In the genomic region with DNA sequence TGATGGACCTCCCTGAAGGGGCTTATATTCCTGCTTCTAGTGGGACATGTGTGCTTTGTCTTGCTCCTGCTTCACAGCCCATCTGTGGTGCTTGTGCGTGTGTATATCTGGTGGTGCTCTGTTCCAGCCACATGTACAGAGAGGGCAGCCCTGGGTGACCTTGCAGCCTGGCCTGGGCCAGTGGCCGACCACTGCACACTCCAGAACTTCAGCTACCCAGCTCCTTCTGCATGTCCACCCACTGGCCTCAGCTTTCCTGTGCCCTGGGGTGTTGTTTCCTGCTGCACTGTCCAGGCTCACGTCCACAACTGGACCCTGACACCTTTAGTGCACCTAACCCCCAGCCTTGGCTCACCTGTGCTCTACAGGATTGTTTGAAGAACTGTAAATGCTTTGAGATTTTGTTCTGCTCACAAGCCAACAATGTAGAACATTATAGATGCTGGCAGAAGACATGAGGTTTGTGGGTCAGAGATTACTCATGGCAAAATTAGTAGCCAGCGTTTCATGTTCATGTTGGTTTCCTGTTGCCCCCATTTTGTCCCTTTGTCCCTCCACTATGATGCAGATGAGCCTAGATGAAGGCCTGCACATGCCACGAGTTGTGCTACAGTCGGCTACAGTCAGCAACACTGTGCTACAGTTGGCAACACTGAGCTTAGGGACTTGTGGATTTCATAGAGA, we compare ENCODE assay signal across 28 cellular contexts. TPM values are rescaled to one million over a fixed set of nuclear protein-coding genes. Genes with fewer than 3 reads are reported as not detected.
"Had no signal": no experiment of that assay in that cellular context is flagged by ENCODE, and none has a peak within 500 bp of the region (broad histone marks: within the 10 kb centered on the region; RNA-seq: fewer than 3 reads in every experiment).

No MANE protein-coding gene starts in this region.

- DNase-seq: activated CD4-positive, alpha-beta T cell treated with anti-CD3 and anti-CD28 coated beads, Interleukin-2, amount 10 ng/mL, durations not matched to agents 7 days and 5 days; activated CD8-positive, alpha-beta memory T cell treated with anti-CD3 and anti-CD28 coated beads, Interleukin-2, amount 10 ng/mL, durations not matched to agents 7 days and 5 days; activated CD8-positive, alpha-beta T cell treated with anti-CD3 and anti-CD28 coated beads for 36 hours; activated gamma-delta T cell; activated T-cell treated with anti-CD3 and anti-CD28 coated beads for 4 hours; anterior cingulate cortex; body of pancreas; cortex of kidney; foreskin melanocyte; left cardiac atrium; midbrain; right cardiac atrium; stimulated activated CD4-positive, alpha-beta T cell treated with anti-CD3 and anti-CD28 coated beads, Interleukin-1b, Interleukin-23, amount 100 ng/mL, for 48 hours; stimulated activated naive CD8-positive, alpha-beta T cell treated with anti-CD3 and anti-CD28 coated beads, Interleukin-15, amount 100 ng/mL, for 72 hours had no signal

- H3K4me2 ChIP-seq: hepatocyte had no signal

- H2AFZ ChIP-seq: hepatocyte, parathyroid adenoma had no signal

- H3K4me1 ChIP-seq: body of pancreas, parathyroid adenoma had no signal

- H3K4me3 ChIP-seq: body of pancreas, cardiac muscle cell, hepatocyte, skin epidermis, suprapubic skin, tibial nerve had no signal

- H3K9me3 ChIP-seq: neutrophil, suprapubic skin had no signal

- H3K36me3 ChIP-seq: cardiac muscle cell, neutrophil, suprapubic skin, tibial nerve had no signal

- H3K9me3 Mint-ChIP-seq: activated CD4-positive, alpha-beta T cell treated with anti-CD3 and anti-CD28 coated beads, Interleukin-2, amount 10 ng/mL, durations not matched to agents 7 days and 5 days; activated naive CD4-positive, alpha-beta T cell treated with anti-CD3 and anti-CD28 coated beads, Interleukin-2, amount 50 U/mL, for 24 hours; natural killer cell treated with Interleukin-12 subunit alpha and Interleukin-12 subunit beta and Interleukin-15 and Interleukin-18, amount 100 ng/mL, for 72 hours had no signal

- H3K4me3 Mint-ChIP-seq: activated CD4-positive, alpha-beta T cell treated with anti-CD3 and anti-CD28 coated beads, Interleukin-2, amount 10 ng/mL, durations not matched to agents 7 days and 5 days; activated CD8-positive, alpha-beta memory T cell treated with anti-CD3 and anti-CD28 coated beads, Interleukin-2, amount 10 ng/mL, durations not matched to agents 7 days and 5 days; activated CD8-positive, alpha-beta T cell treated with anti-CD3 and anti-CD28 coated beads for 36 hours; activated naive CD4-positive, alpha-beta T cell treated with anti-CD3 and anti-CD28 coated beads, Interleukin-2, amount 50 U/mL, for 24 hours; natural killer cell treated with Interleukin-12 subunit alpha and Interleukin-12 subunit beta and Interleukin-15 and Interleukin-18, amount 100 ng/mL, for 72 hours; stimulated activated naive CD8-positive, alpha-beta T cell treated with anti-CD3 and anti-CD28 coated beads, Interleukin-15, amount 100 ng/mL, for 72 hours had no signal

- H3K9ac ChIP-seq: parathyroid adenoma had no signal

- H3K27me3 ChIP-seq: body of pancreas, cardiac muscle cell, hepatocyte, neutrophil, suprapubic skin, tibial nerve had no signal

- H3K79me2 ChIP-seq: hepatocyte, parathyroid adenoma had no signal

- H3K27me3 Mint-ChIP-seq: activated CD8-positive, alpha-beta T cell treated with anti-CD3 and anti-CD28 coated beads for 36 hours; activated naive CD4-positive, alpha-beta T cell treated with anti-CD3 and anti-CD28 coated beads, Interleukin-2, amount 50 U/mL, for 24 hours; natural killer cell treated with Interleukin-12 subunit alpha and Interleukin-12 subunit beta and Interleukin-15 and Interleukin-18, amount 100 ng/mL, for 72 hours; stimulated activated naive CD8-positive, alpha-beta T cell treated with anti-CD3 and anti-CD28 coated beads, Interleukin-15, amount 100 ng/mL, for 72 hours had no signal

- H3K36me3 Mint-ChIP-seq: natural killer cell treated with Interleukin-12 subunit alpha and Interleukin-12 subunit beta and Interleukin-15 and Interleukin-18, amount 100 ng/mL, for 72 hours had no signal

- H3K27ac Mint-ChIP-seq: activated CD4-positive, alpha-beta T cell treated with anti-CD3 and anti-CD28 coated beads, Interleukin-2, amount 10 ng/mL, durations not matched to agents 7 days and 5 days; activated CD8-positive, alpha-beta memory T cell treated with anti-CD3 and anti-CD28 coated beads, Interleukin-2, amount 10 ng/mL, durations not matched to agents 7 days and 5 days; activated CD8-positive, alpha-beta T cell treated with anti-CD3 and anti-CD28 coated beads for 36 hours; activated naive CD4-positive, alpha-beta T cell treated with anti-CD3 and anti-CD28 coated beads, Interleukin-2, amount 50 U/mL, for 24 hours; stimulated activated naive CD8-positive, alpha-beta T cell treated with anti-CD3 and anti-CD28 coated beads, Interleukin-15, amount 100 ng/mL, for 72 hours had no signal

- ATAC-seq: activated CD4-positive, CD25-positive, alpha-beta regulatory T cell treated with anti-CD3 and anti-CD28 coated beads, Interleukin-2, amount 50 U/mL, for 24 hours; activated CD8-positive, alpha-beta memory T cell treated with anti-CD3 and anti-CD28 coated beads, Interleukin-2, amount 10 ng/mL, durations not matched to agents 7 days and 5 days; activated CD8-positive, alpha-beta T cell treated with anti-CD3 and anti-CD28 coated beads for 36 hours; body of pancreas; left cardiac atrium; right cardiac atrium; stimulated activated naive CD8-positive, alpha-beta T cell treated with anti-CD3 and anti-CD28 coated beads, Interleukin-15, amount 100 ng/mL, for 72 hours had no signal

- H3K27ac ChIP-seq: body of pancreas, cardiac muscle cell, hepatocyte, neutrophil, parathyroid adenoma, skin epidermis, suprapubic skin had no signal

RNA-seq across cellular contexts. Expression of a gene that starts 5.3 kb away (rescaled TPM):
- total RNA-seq: epithelial cell of proximal tubule; fibroblast of lung; hepatocyte; natural killer cell treated with Interleukin-12 subunit alpha and Interleukin-12 subunit beta and Interleukin-15 and Interleukin-18, amount 100 ng/mL, for 72 hours; pulmonary artery endothelial cell; T-helper 2 cell treated with Interferon-gamma antibody and Interleukin-4, amounts not matched to agents 100 ng/mL and 5 ng/mL, for 36 hours had no signal
